Comparison of ENCODE assay signal across 8 cellular contexts in genomic region chr17:35244345-35245195, GRCh38. TPM values are rescaled to one million over a fixed set of nuclear protein-coding genes. Genes with fewer than 3 reads are reported as not detected.
DNase-seq lines count a peak whose midpoint lies in the region; ATAC-seq lines count a peak whose summit lies in the region.

No MANE protein-coding gene starts in this region.

- H3K4me1 ChIP-seq in Karpas-422 (ENCODE audit: low read length): peaks cover 26% of the 10 kb centered on the region
- peaks cover 12 to 23% of the 10 kb centered on the region in 2 donors for H3K4me1 ChIP-seq in mucosa of rectum (ENCODE audit: control insufficient read depth in 2 of 2, insufficient read depth in 2 of 2, low read length in 2 of 2)

- no peak overlapping the region for H2AFZ ChIP-seq in Karpas-422 (ENCODE audit: low read length)

- H3K27ac ChIP-seq in Karpas-422 (ENCODE audit: low read length): no peak overlapping the region
- peak overlapping the region; percentile 92 to 93 for H3K27ac ChIP-seq in mucosa of rectum (ENCODE audit: low read depth in 2 of 2, low read length in 2 of 2)

- H3K9me3 ChIP-seq in Karpas-422 (ENCODE audit: low read length) (no peaks in the 10 kb centered on the region), mucosa of rectum (ENCODE audit: control insufficient read depth in 2 of 2, low read length in 2 of 2) (no peaks in the 10 kb centered on the region)

- H3K4me3 ChIP-seq in Karpas-422 (ENCODE audit: low read length): peak overlapping the region; percentile 18; the same call in 1 of the 2 replicates
- peak overlapping the region; percentile 86 to 92 for H3K4me3 ChIP-seq in mucosa of rectum (ENCODE audit: low read length in 2 of 2)

- H3K9ac ChIP-seq in Karpas-422 (ENCODE audit: low read length) (no peak overlapping the region), mucosa of rectum (ENCODE audit: low read depth in 1 of 2, low read length in 2 of 2) (peak overlapping the region; percentile 91)

- no peaks in the 10 kb centered on the region for H3K79me2 ChIP-seq in Karpas-422 (ENCODE audit: low read length)

- ATAC-seq in GM19395 (IDR thresholded peaks at IDR 0.05; ENCODE audit: unreplicated experiment): peak; percentile 53
- ATAC-seq in HG03469 (IDR thresholded peaks at IDR 0.05; ENCODE audit: unreplicated experiment): no peak

- H3K27me3 ChIP-seq in Karpas-422 (ENCODE audit: low read length) (no peaks in the 10 kb centered on the region), mucosa of rectum (ENCODE audit: control insufficient read depth in 2 of 2, insufficient read depth in 2 of 2, low read length in 2 of 2) (no peaks in the 10 kb centered on the region)

- no peaks in the 10 kb centered on the region for H3K9me2 ChIP-seq in Karpas-422 (replicated peaks; ENCODE audit: insufficient read depth, low read length)

- peak; percentile 73 for DNase-seq in A172 (ENCODE audit: low spot score)
- DNase-seq in Karpas-422: no peak
- DNase-seq in activated CD4-positive, alpha-beta T cell treated with anti-CD3 and anti-CD28 coated beads, Interleukin-2, amount 50 U/mL, for 24 hours (ENCODE audit: low read depth in 1 of 2, low spot score in 1 of 2): peak; percentile 66 to 87
- DNase-seq in effector CD4-positive, alpha-beta T cell: peak; percentile 75
- peak; percentile 56 to 61 for DNase-seq in stimulated activated CD8-positive, alpha-beta memory T cell treated with anti-CD3 and anti-CD28 coated beads, Interleukin-7, amount 100 ng/mL, for 1 hour (ENCODE audit: low read depth in 2 of 2)

- H3K4me2 ChIP-seq in Karpas-422 (ENCODE audit: low read depth, low read length, poor library complexity, severe bottlenecking): peak overlapping the region; percentile 73

- H4K20me1 ChIP-seq in Karpas-422 (ENCODE audit: insufficient read depth, low read depth, low read length): no peaks in the 10 kb centered on the region

- no peaks in the 10 kb centered on the region for H3K36me3 ChIP-seq in Karpas-422 (ENCODE audit: insufficient read depth, low read length)
- H3K36me3 ChIP-seq in mucosa of rectum (ENCODE audit: control insufficient read depth in 2 of 2, insufficient read depth in 2 of 2, low read length in 2 of 2): no peaks in the 10 kb centered on the region

RNA-seq across cellular contexts. Expression of gene SLFN5, which starts 1.7 kb away (rescaled TPM):
- total RNA-seq in A172 (2014; rRNA removed; shearing (Covaris generic)): 7.6 and 17.0 TPM in 2 replicates
- 0.07 and 0.22 TPM in 2 replicates for total RNA-seq in Karpas-422 (2014; rRNA removed; shearing (Covaris generic); ENCODE audit: low replicate concordance)

RNA-seq across cellular contexts. Expression of gene SLC35G3, which starts 50.4 kb away (rescaled TPM):
- total RNA-seq in A172 (2014; rRNA removed; shearing (Covaris generic)): not detected in 2 replicates
- not detected in 2 replicates for total RNA-seq in Karpas-422 (2014; rRNA removed; shearing (Covaris generic); ENCODE audit: low replicate concordance)
